Comparison of ENCODE assay signal across 9 cellular contexts in genomic region chr7:156156734-156157408, GRCh38.
DNase-seq lines count a peak whose midpoint lies in the region; ATAC-seq, FAIRE-seq and TF ChIP-seq lines count a peak whose summit lies in the region.
"Had no signal": no experiment of that assay in that cellular context is flagged by ENCODE, and none has a peak within 500 bp of the region (broad histone marks: within the 10 kb centered on the region; RNA-seq: fewer than 3 reads in every experiment).

No MANE protein-coding gene starts in this region.

- H4K8ac ChIP-seq in neuronal stem cell (ENCODE audit: low read depth, low read length) = no peak overlapping the region

- H3K14ac ChIP-seq in neuronal stem cell (ENCODE audit: low read length) = peak overlapping the region; percentile 50

- in situ Hi-C loops in brain microvascular endothelial cell (cut with HindIII; ENCODE audit: low pct_ligation_motif_present, low sequenced_read_pairs) = no loop called here

- H2BK12ac ChIP-seq in neuronal stem cell (ENCODE audit: low read length) = peak overlapping the region; percentile 36

- no peak overlapping the region for H2AFZ ChIP-seq in neuronal stem cell (ENCODE audit: low read length)

- H3K79me1 ChIP-seq in neuronal stem cell (ENCODE audit: low read depth, low read length) = no peaks in the 10 kb centered on the region

- H3K4ac ChIP-seq in neuronal stem cell (ENCODE audit: low read length) = peak overlapping the region; percentile 23

- no peak overlapping the region for H3K9ac ChIP-seq in neuronal stem cell (ENCODE audit: low read depth, low read length, poor library complexity)

- TF ChIP-seq CTCF in DOHH2 (IDR thresholded peaks at IDR 0.05; ENCODE audit: low read depth, low read length, poor library complexity, severe bottlenecking) (peak; percentile 41), LNCaP clone FGC (IDR thresholded peaks at IDR 0.05; ENCODE audit: control insufficient read depth, extremely low read depth, insufficient read depth) (peak; percentile 76), brain microvascular endothelial cell (IDR thresholded peaks at IDR 0.05; ENCODE audit: low read depth, low read length, missing control alignments) (peak; percentile 17), left ventricle myocardium inferior (IDR thresholded peaks at IDR 0.05; ENCODE audit: borderline replicate concordance) (no peak)

- no CpG with 5 or more reads among the region's 20 CpGs for WGBS in neuronal stem cell (ENCODE audit: extremely low coverage in 2 of 2, insufficient read length in 2 of 2, insufficient replicate concordance in 1 of 2), 2 donors

- H3K18ac ChIP-seq in neuronal stem cell (ENCODE audit: low read length) = peak overlapping the region; percentile 88

- no peaks in the 10 kb centered on the region for H4K20me1 ChIP-seq in DOHH2 (ENCODE audit: control insufficient read depth, insufficient read depth, low read depth, low read length)

- peak; percentile 40 for DNase-seq in LNCaP clone FGC (ENCODE audit: low read depth)
- peak; percentile 16 for DNase-seq in brain microvascular endothelial cell
- peak; percentile 27 for DNase-seq in neuronal stem cell (ENCODE audit: low spot score)
- DNase-seq in dedifferentiated amniotic fluid mesenchymal stem cell (ENCODE audit: extremely low spot score) = no peak
- DNase-seq in GM12892 (ENCODE audit: insufficient read length) = no peak
- DNase-seq in left ventricle myocardium inferior = no peak
- DNase-seq: naive thymus-derived CD4-positive, alpha-beta T cell had no signal

- H2BK120ac ChIP-seq in neuronal stem cell (ENCODE audit: low read depth, low read length) = peak overlapping the region; percentile 67

- H3K27me3 ChIP-seq in DOHH2 (ENCODE audit: control insufficient read depth, low read length) (no peaks in the 10 kb centered on the region), brain microvascular endothelial cell (replicated peaks) (no peaks in the 10 kb centered on the region), neuronal stem cell (ENCODE audit: control insufficient read depth in 3 of 3, insufficient read depth in 3 of 3, low read depth in 1 of 3, low read length in 3 of 3) (no peaks in the 10 kb centered on the region), left ventricle myocardium inferior (ENCODE audit: low read depth) (peaks cover 49% of the 10 kb centered on the region)

- H3K36me3 ChIP-seq in DOHH2 (ENCODE audit: control insufficient read depth, low read length) = no peaks in the 10 kb centered on the region
- H3K36me3 ChIP-seq in brain microvascular endothelial cell (replicated peaks) = no peaks in the 10 kb centered on the region
- H3K36me3 ChIP-seq in neuronal stem cell (replicated peaks in 1 of 2; ENCODE audit: control insufficient read depth in 2 of 2, insufficient read depth in 2 of 2, low read length in 2 of 2) = no peaks in the 10 kb centered on the region
- no peaks in the 10 kb centered on the region for H3K36me3 ChIP-seq in left ventricle myocardium inferior

- ATAC-seq in GM18498 (IDR thresholded peaks at IDR 0.05; ENCODE audit: unreplicated experiment) = no peak

- H3K9me3 ChIP-seq in DOHH2 (ENCODE audit: control insufficient read depth, insufficient read depth, low read length) (peaks cover 6% of the 10 kb centered on the region; the same call in 1 of the 2 replicates), neuronal stem cell (replicated peaks in 1 of 2; ENCODE audit: control insufficient read depth in 2 of 2, insufficient read depth in 1 of 2, low read depth in 1 of 2, low read length in 2 of 2) (peaks cover 0 to 4% of the 10 kb centered on the region in 2 donors), left ventricle myocardium inferior (replicated peaks) (no peaks in the 10 kb centered on the region)

- intact Hi-C loops in left ventricle myocardium inferior (cut with micrococcal nuclease) = no loop called here

- no peaks in the 10 kb centered on the region for H3F3A ChIP-seq in DOHH2 (ENCODE audit: control insufficient read depth, insufficient read depth)

- H3K9me2 ChIP-seq in DOHH2 (replicated peaks; ENCODE audit: control insufficient read depth, low read length) = no peaks in the 10 kb centered on the region

- H3K4me3 ChIP-seq in DOHH2 (ENCODE audit: low read length) (no peak overlapping the region), LNCaP clone FGC (ENCODE audit: low read depth, low read length) (no peak overlapping the region), brain microvascular endothelial cell (ENCODE audit: low read depth, low read length) (no peak overlapping the region), neuronal stem cell (ENCODE audit: low read length in 2 of 2) (no peak overlapping the region), left ventricle myocardium inferior (no peak overlapping the region)

- H3K79me2 ChIP-seq in DOHH2 (ENCODE audit: control insufficient read depth, low read length) = no peaks in the 10 kb centered on the region

- H3K27ac ChIP-seq in DOHH2 (ENCODE audit: low read depth, low read length) (no peak overlapping the region), brain microvascular endothelial cell (no peak overlapping the region), neuronal stem cell (replicated peaks; ENCODE audit: low read length) (no peak overlapping the region), left ventricle myocardium inferior (replicated peaks) (no peak overlapping the region)

- peak overlapping the region; percentile 4 for H3K23ac ChIP-seq in neuronal stem cell (ENCODE audit: low read depth, low read length, poor library complexity)

- H3K4me1 ChIP-seq in DOHH2 (ENCODE audit: control insufficient read depth, low read length) (no peaks in the 10 kb centered on the region), neuronal stem cell (ENCODE audit: control insufficient read depth in 2 of 2, insufficient read depth in 1 of 2, low read depth in 1 of 2, low read length in 2 of 2) (peaks cover 0 to 7% of the 10 kb centered on the region in 2 donors), left ventricle myocardium inferior (no peaks in the 10 kb centered on the region)

- H3K4me2 ChIP-seq in DOHH2 (ENCODE audit: low read length) = no peak overlapping the region
- H3K4me2 ChIP-seq in neuronal stem cell (ENCODE audit: insufficient read depth, low read length, poor library complexity, severe bottlenecking) = peak overlapping the region; percentile 4

- peak overlapping the region; percentile 88 for H2BK15ac ChIP-seq in neuronal stem cell (ENCODE audit: low read length)

- no peak for TF ChIP-seq POLR2A in GM12892 (IDR thresholded peaks at IDR 0.05; ENCODE audit: low read depth, low read length)

- no peak for FAIRE-seq in GM12892 (lab: Jason Lieb, UNC)

- peak overlapping the region; percentile 53 for H2BK5ac ChIP-seq in neuronal stem cell (ENCODE audit: low read length)

- H4K91ac ChIP-seq in neuronal stem cell (ENCODE audit: low read depth, low read length, poor library complexity) = no peak overlapping the region

- H2AK5ac ChIP-seq in neuronal stem cell (ENCODE audit: low read depth, low read length) = peak overlapping the region; percentile 98

Comparison
In these comparisons a context has a peak if more than half of its experiments do, and no peak if none do; other contexts are left out.
1. DNase-seq: peak in LNCaP clone FGC (single experiment), brain microvascular endothelial cell (single experiment) and neuronal stem cell (single experiment); none in dedifferentiated amniotic fluid mesenchymal stem cell (single experiment), GM12892 (single experiment) and left ventricle myocardium inferior (single experiment).